ENCODE assay signal across 16 cellular contexts in genomic region chr1:17520041-17520440, GRCh38. TPM values are rescaled to one million over a fixed set of nuclear protein-coding genes. Genes with fewer than 3 reads are reported as not detected.
DNase-seq lines count a peak whose midpoint lies in the region; ATAC-seq and TF ChIP-seq lines count a peak whose summit lies in the region.
"Had no signal": no experiment of that assay in that cellular context is flagged by ENCODE, and none has a peak within 500 bp of the region (broad histone marks: within the 10 kb centered on the region; RNA-seq: fewer than 3 reads in every experiment).

No MANE protein-coding gene starts in this region.

- DNase-seq in HPDE6-E6E7 (ENCODE audit: extremely low spot score): peak; percentile 100
- peak; percentile 44 to 92 (median 66) for DNase-seq in body of pancreas
- peak; percentile 80 to 90 for DNase-seq in left colon
- no peak for DNase-seq in suprapubic skin (ENCODE audit: low spot score in 2 of 2)
- DNase-seq in NOMO-1 treated with dmso at 0.1 percent for 144 hours (lab: John Stamatoyannopoulos, UW; ENCODE audit: unreplicated experiment): no peak
- DNase-seq in aorta: no peak
- DNase-seq in retina: no peak
- no peak for DNase-seq in effector CD8-positive, alpha-beta T cell (lab: John Stamatoyannopoulos, UW)
- DNase-seq: activated CD4-positive, alpha-beta T cell treated with anti-CD3 and anti-CD28 coated beads for 48 hours; activated T-cell treated with anti-CD3 and anti-CD28 coated beads, Interleukin-2, amount 50 U/mL, for 1 hour; hypothalamus; NCI-H1436; ovary; T-helper 9 cell; tibial artery had no signal

- intact Hi-C loops in body of pancreas (cut with DNase I) (no loop called here), left colon (cut with DNase I, micrococcal nuclease) (no loop called here), aorta (cut with DNase I) (no loop called here)

- TF ChIP-seq POLR2A in body of pancreas (IDR thresholded peaks at IDR 0.05) (peak in 1 of 3 donors; percentile 27), suprapubic skin (IDR thresholded peaks at IDR 0.05) (no peak)

- H3K36me3 ChIP-seq in body of pancreas (replicated peaks in 1 of 2; ENCODE audit: insufficient read depth in 1 of 2, low read depth in 2 of 2): no peaks in the 10 kb centered on the region
- H3K36me3 ChIP-seq in suprapubic skin: no peaks in the 10 kb centered on the region
- no peaks in the 10 kb centered on the region for H3K36me3 ChIP-seq in aorta (ENCODE audit: control insufficient read depth in 1 of 2, insufficient read depth in 2 of 2, low read length in 1 of 2)
- H3K36me3 ChIP-seq: ovary, tibial artery had no signal

- H3K4me3 ChIP-seq in body of pancreas (no peak overlapping the region), suprapubic skin (peak overlapping the region; percentile 41), aorta (ENCODE audit: low read length in 2 of 2) (no peak overlapping the region)
- H3K4me3 ChIP-seq: K562, ovary, tibial artery had no signal

- ATAC-seq in body of pancreas (peak; percentile 70), left colon (peak; percentile 72), aorta (ENCODE audit: low FRiP score) (no peak)

- H3K4me1 ChIP-seq in body of pancreas: peaks cover 35% of the 10 kb centered on the region
- peaks cover 18% of the 10 kb centered on the region for H3K4me1 ChIP-seq in suprapubic skin
- no peaks in the 10 kb centered on the region for H3K4me1 ChIP-seq in aorta (ENCODE audit: control insufficient read depth in 1 of 2, insufficient read depth in 2 of 2, low read length in 2 of 2)

- TF ChIP-seq EP300 in suprapubic skin (IDR thresholded peaks at IDR 0.05): no peak

- H3K9me3 ChIP-seq in body of pancreas (no peaks in the 10 kb centered on the region), suprapubic skin (no peaks in the 10 kb centered on the region), aorta (ENCODE audit: control insufficient read depth, low read length) (no peaks in the 10 kb centered on the region)
- H3K9me3 ChIP-seq: ovary, tibial artery had no signal

- TF ChIP-seq CTCF in body of pancreas (IDR thresholded peaks at IDR 0.05) (no peak), suprapubic skin (IDR thresholded peaks at IDR 0.05) (no peak)

- H3K27ac ChIP-seq in body of pancreas (peak overlapping the region in 3 of 4 donors; percentile 49 to 59 (median 53)), suprapubic skin (peak overlapping the region; percentile 81), aorta (ENCODE audit: low read depth in 1 of 2, low read length in 2 of 2) (no peak overlapping the region)
- H3K27ac ChIP-seq: ovary, tibial artery had no signal

- WGBS in body of pancreas, 2 donors: 42 to 43% methylated on average over 8 to 12 of the region's 12 CpGs
- 25% methylated on average over 11 of the region's 12 CpGs for WGBS in suprapubic skin
- WGBS in aorta, 2 donors: 75 to 77% methylated on average over 12 of the region's 12 CpGs

- H3K27me3 ChIP-seq in body of pancreas (no peaks in the 10 kb centered on the region), suprapubic skin (no peaks in the 10 kb centered on the region), aorta (ENCODE audit: control insufficient read depth in 1 of 2, insufficient read depth in 2 of 2, low read length in 1 of 2) (no peaks in the 10 kb centered on the region)
- H3K27me3 ChIP-seq: ovary, tibial artery had no signal

RNA-seq across cellular contexts. Expression of gene ARHGEF10L, which starts 19.5 kb away (rescaled TPM):
- total RNA-seq in body of pancreas (10 to 100 TPM; 81.4 to 93.1 TPM), left colon (100 to 1,000 TPM in 1 of 2 donors, 10 to 100 TPM in 1; 91.0 to 151 TPM), suprapubic skin (100 to 1,000 TPM in 1 of 4 donors, 10 to 100 TPM in 3; 65.0 to 136 (median 94.1) TPM), aorta (100 to 1,000 TPM; 143 to 190 TPM)
- polyA plus RNA-seq in aorta: 100 to 1,000 TPM in 1 of 2 donors, 10 to 100 TPM in 1; 24.0 to 122 TPM
- polyA plus RNA-seq: K562 had no signal

Comparison
In these comparisons a context has a peak if more than half of its experiments do, and no peak if none do; other contexts are left out.
1. DNase-seq: peak in HPDE6-E6E7 (single experiment), body of pancreas (4 of 4) and left colon (2 of 2); none in suprapubic skin (0 of 2), NOMO-1 treated with dmso at 0.1 percent for 144 hours (single experiment), aorta (0 of 2), retina (single experiment) and effector CD8-positive, alpha-beta T cell (single experiment).
2. H3K27ac ChIP-seq: peak in body of pancreas (3 of 4) and suprapubic skin (single experiment); none in aorta (0 of 2).